In genomic region chr5:6633469-6634326, GRCh38 we compare ENCODE assay signal across 7 cellular contexts. TPM values are rescaled to one million over a fixed set of nuclear protein-coding genes. Genes with fewer than 3 reads are reported as not detected.
DNase-seq lines count a peak whose midpoint lies in the region; ATAC-seq and TF ChIP-seq lines count a peak whose summit lies in the region.

No MANE protein-coding gene starts in this region.

- no TSS peak for BruUV-seq in Panc1 (replicated peaks; lab: Mats Ljungman, UMichigan)

- POLR2A ChIA-PET in Panc1 (lab: Charles Lee), result interaction anchor here (0.6 to 1.0 kb wide), 5 partner anchors 9 to 387 kb away, joined by 3 to 6 read pairs (median 3); no protein-coding TSS in a partner anchor

- H3K36me3 ChIP-seq in Panc1 (ENCODE audit: control insufficient read depth, insufficient read depth, low read length), result peaks cover 26% of the 10 kb centered on the region
- H3K36me3 ChIP-seq in colonic mucosa, result no peaks in the 10 kb centered on the region
- H3K36me3 ChIP-seq in liver (ENCODE audit: control insufficient read depth in 4 of 4, insufficient read depth in 3 of 4, low read depth in 1 of 4, low read length in 3 of 4), result peaks cover 3 to 25% (median 10%) of the 10 kb centered on the region in 4 donors

- H3K4me1 ChIP-seq in Panc1 (ENCODE audit: control insufficient read depth, insufficient read depth, low read length) (peaks cover 34% of the 10 kb centered on the region), colonic mucosa (peaks cover 12% of the 10 kb centered on the region), liver (ENCODE audit: control insufficient read depth in 4 of 4, insufficient read depth in 4 of 4, low read length in 3 of 4) (peaks cover 12 to 49% (median 35%) of the 10 kb centered on the region in 4 donors)

- H3K27ac ChIP-seq in Panc1 (ENCODE audit: low read length) (peak overlapping the region; percentile 98), colonic mucosa (peak overlapping the region; percentile 81), liver (ENCODE audit: low read depth in 1 of 2, low read length in 2 of 2) (peak overlapping the region; percentile 88 to 95), substantia nigra (ENCODE audit: low read depth, low read length, poor library complexity, severe bottlenecking) (peak overlapping the region; percentile 95)

- under 1% methylated on average over 80 of the region's 80 CpGs for WGBS in liver

- CTCF ChIA-PET in Panc1 (lab: Charles Lee), result interaction anchor here (0.9 kb wide), 1 partner anchor 112 kb away, joined by 3 read pairs; no protein-coding TSS in a partner anchor

- H3K27me3 ChIP-seq in Panc1 (ENCODE audit: control insufficient read depth, insufficient read depth, low read length), result no peaks in the 10 kb centered on the region
- H3K27me3 ChIP-seq in colonic mucosa, result no peaks in the 10 kb centered on the region
- no peaks in the 10 kb centered on the region for H3K27me3 ChIP-seq in liver (ENCODE audit: control insufficient read depth in 4 of 4, insufficient read depth in 4 of 4, low read length in 3 of 4)

- TF ChIP-seq CTCF in Panc1 (IDR thresholded peaks at IDR 0.05) (no peak), colonic mucosa (IDR thresholded peaks at IDR 0.05) (no peak), liver (IDR thresholded peaks at IDR 0.05; ENCODE audit: low read depth, low read length, missing input control) (no peak)

- ATAC-seq in GM19351 (IDR thresholded peaks at IDR 0.05; ENCODE audit: unreplicated experiment), result peak; percentile 48
- peak; percentile 46 for ATAC-seq in HG03280 (IDR thresholded peaks at IDR 0.05; ENCODE audit: unreplicated experiment)
- ATAC-seq in Panc1, result peak; percentile 83

- DNase-seq in EL (peak; percentile 35), Panc1 (ENCODE audit: low read depth, low spot score) (no peak), colonic mucosa (peak; percentile 45), substantia nigra (lab: John Stamatoyannopoulos, UW) (peak in 21 of 49 donors; percentile 19 to 78 (median 44))

- intact Hi-C loops in Panc1 (cut with micrococcal nuclease; ENCODE audit: unreplicated experiment), result loop anchor here (10.0 kb wide), 2 partner anchors 81 to 111 kb away; partner anchors contain the start of gene TENT4A
- intact Hi-C loops in colonic mucosa (cut with DNase I), result loop anchor here (5.0 kb wide), 1 partner anchor 114 kb away; no protein-coding TSS in a partner anchor

- in situ Hi-C loops in Panc1 (cut with HindIII; ENCODE audit: low pct_unique_long_range_greater_than_20kb, low sequenced_read_pairs), result no loop called here

- H3K9me3 ChIP-seq in Panc1 (ENCODE audit: control insufficient read depth, insufficient read depth, low read depth, low read length), result no peaks in the 10 kb centered on the region
- no peaks in the 10 kb centered on the region for H3K9me3 ChIP-seq in colonic mucosa
- H3K9me3 ChIP-seq in liver (ENCODE audit: control insufficient read depth in 4 of 4, low read length in 3 of 4), result no peaks in the 10 kb centered on the region

- H3K9ac ChIP-seq in colonic mucosa (ENCODE audit: low read depth in 2 of 2, low read length in 2 of 2) (peak overlapping the region; percentile 63 to 67), liver (ENCODE audit: low read depth in 1 of 2, low read length in 2 of 2) (peak overlapping the region; percentile 90 to 96)

- H3K4me3 ChIP-seq in Panc1 (ENCODE audit: low read depth in 2 of 2, low read length in 2 of 2), result peak overlapping the region; percentile 96 to 100
- peak overlapping the region; percentile 99 for H3K4me3 ChIP-seq in colonic mucosa
- peak overlapping the region; percentile 78 to 96 (median 78) for H3K4me3 ChIP-seq in liver (ENCODE audit: low read depth in 1 of 3, low read length in 3 of 3)

- TF ChIP-seq RAD21 in liver (IDR thresholded peaks at IDR 0.05), result no peak

TF ChIP-seq in liver, 16 proteins besides CTCF, POLR2A, EP300 and RAD21:
- TF ChIP-seq GABPA (IDR thresholded peaks at IDR 0.05 in 1 of 2, conservative IDR thresholded peaks at IDR 0.05 in 1 of 2) (no peak), ATF3 (IDR thresholded peaks at IDR 0.05) (no peak), JUND (IDR thresholded peaks at IDR 0.05) (no peak), EGR1 (IDR thresholded peaks at IDR 0.05; ENCODE audit: low read depth in 2 of 2) (no peak), HNF4G (IDR thresholded peaks at IDR 0.05) (no peak), HNF4A (conservative IDR thresholded peaks at IDR 0.05) (no peak), FOXA1 (IDR thresholded peaks at IDR 0.05) (no peak)

RNA-seq across cellular contexts. Expression of gene SRD5A1, which starts 0.5 kb away (rescaled TPM):
- 30.4 TPM for total RNA-seq in Panc1 (2021; ENCODE audit: unreplicated experiment)
- 21.6 TPM for polyA plus RNA-seq in Panc1 (2012; ENCODE audit: insufficient read length)
- 10 to 100 TPM; 15.9 to 17.4 TPM for total RNA-seq in colonic mucosa
- total RNA-seq in liver, result 10 to 100 TPM in 1 of 2 donors, 1 to 10 TPM in 1; 6.3 to 87.0 TPM
- 10 to 100 TPM; 43.1 to 52.2 TPM for polyA plus RNA-seq in liver

RNA-seq across cellular contexts. Expression of gene NSUN2, which starts 0.9 kb away (rescaled TPM):
- total RNA-seq in Panc1 (2021; ENCODE audit: unreplicated experiment) (125 TPM), colonic mucosa (10 to 100 TPM; 46.9 to 69.9 TPM), liver (10 to 100 TPM; 26.9 to 52.2 TPM)
- polyA plus RNA-seq in Panc1 (2012; ENCODE audit: insufficient read length), result 105 TPM
- 10 to 100 TPM; 27.2 to 29.1 TPM for polyA plus RNA-seq in liver
